ENCODE assay signal across 8 cellular contexts in the genomic region with DNA sequence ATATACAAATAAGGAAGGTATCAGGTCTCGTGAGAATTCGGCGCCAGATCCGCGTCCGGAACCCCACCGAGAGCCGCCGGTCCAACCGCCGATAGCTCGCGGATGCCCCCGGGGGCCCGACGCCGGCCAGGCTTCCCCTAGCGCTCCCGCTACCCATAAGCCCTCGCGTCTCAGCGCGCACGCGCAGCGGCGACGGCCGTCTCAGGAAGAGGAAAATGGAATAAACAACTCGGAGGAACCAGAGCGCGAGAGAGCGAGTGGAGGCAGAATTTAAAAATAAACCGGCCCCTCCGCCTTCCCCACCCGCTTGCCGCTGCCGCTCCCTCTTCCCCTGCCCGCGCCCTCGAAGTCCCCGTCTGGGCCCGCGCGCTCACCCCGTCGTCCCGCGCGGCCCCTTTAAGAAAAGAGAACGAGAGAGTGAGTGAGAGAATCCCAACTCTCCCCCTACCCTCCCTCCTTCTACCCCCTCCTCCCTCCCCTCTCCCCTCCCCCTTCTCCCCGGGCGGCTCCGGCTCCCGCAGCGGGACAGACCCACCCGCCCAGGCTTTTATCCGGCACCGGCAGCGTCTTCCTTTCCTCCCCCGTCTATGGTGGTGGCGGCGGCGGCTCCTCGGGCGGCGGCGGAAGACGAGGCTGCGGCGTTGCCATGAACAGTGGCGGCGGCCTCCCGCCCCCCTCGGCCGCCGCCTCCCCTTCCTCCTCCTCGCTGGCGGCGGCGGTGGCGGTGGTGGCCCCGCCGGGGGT. TPM values are rescaled to one million over a fixed set of nuclear protein-coding genes. Genes with fewer than 3 reads are reported as not detected.
A peak's percentile ranks its signal among the peaks of the same experiment; 100 is the strongest.
DNase-seq lines count a peak whose midpoint lies in the region; ATAC-seq and TF ChIP-seq lines count a peak whose summit lies in the region.

A gene with protein sequence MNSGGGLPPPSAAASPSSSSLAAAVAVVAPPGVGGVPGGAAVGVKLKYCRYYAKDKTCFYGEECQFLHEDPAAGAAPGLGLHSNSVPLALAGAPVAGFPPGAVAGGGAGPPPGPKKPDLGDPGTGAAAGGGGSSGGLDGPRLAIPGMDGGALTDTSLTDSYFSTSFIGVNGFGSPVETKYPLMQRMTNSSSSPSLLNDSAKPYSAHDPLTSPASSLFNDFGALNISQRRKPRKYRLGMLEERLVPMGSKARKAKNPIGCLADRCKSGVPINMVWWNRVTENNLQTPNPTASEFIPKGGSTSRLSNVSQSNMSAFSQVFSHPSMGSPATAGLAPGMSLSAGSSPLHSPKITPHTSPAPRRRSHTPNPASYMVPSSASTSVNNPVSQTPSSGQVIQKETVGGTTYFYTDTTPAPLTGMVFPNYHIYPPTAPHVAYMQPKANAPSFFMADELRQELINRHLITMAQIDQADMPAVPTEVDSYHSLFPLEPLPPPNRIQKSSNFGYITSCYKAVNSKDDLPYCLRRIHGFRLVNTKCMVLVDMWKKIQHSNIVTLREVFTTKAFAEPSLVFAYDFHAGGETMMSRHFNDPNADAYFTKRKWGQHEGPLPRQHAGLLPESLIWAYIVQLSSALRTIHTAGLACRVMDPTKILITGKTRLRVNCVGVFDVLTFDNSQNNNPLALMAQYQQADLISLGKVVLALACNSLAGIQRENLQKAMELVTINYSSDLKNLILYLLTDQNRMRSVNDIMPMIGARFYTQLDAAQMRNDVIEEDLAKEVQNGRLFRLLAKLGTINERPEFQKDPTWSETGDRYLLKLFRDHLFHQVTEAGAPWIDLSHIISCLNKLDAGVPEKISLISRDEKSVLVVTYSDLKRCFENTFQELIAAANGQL (plus strand): TSS at position 534 of the 744 bp plus-strand sequence. CDS start 113 bp downstream, at position 647.

- TF ChIP-seq POLR2A in stomach (IDR thresholded peaks at IDR 0.05): peak in 1 of 4 donors; percentile 17

- H3K9me3 ChIP-seq in neural cell (ENCODE audit: low read length): no peaks in the 10 kb centered on the region
- H3K9me3 ChIP-seq in stomach: no peaks in the 10 kb centered on the region

- peak within 1 kb of the TSS; percentile 93 for H3K27ac ChIP-seq in neural cell (ENCODE audit: low read length)
- peak within 1 kb of the TSS; percentile 96 to 100 (median 99) for H3K27ac ChIP-seq in stomach

- H3K4me3 ChIP-seq in neural cell (ENCODE audit: low read length) (peak within 1 kb of the TSS; percentile 90), stomach (peak within 1 kb of the TSS; percentile 92 to 99 (median 96))

- H3K9ac ChIP-seq in neural cell (ENCODE audit: low read length): peak within 1 kb of the TSS; percentile 94

- no peaks in the 10 kb centered on the region for H3F3A ChIP-seq in neural cell (ENCODE audit: insufficient read depth, low read length, poor library complexity, severe bottlenecking)

- H4K20me1 ChIP-seq in neural cell (ENCODE audit: insufficient read depth): no peaks in the 10 kb centered on the region

- peak; percentile 45 for ATAC-seq in GM21786 (IDR thresholded peaks at IDR 0.05; ENCODE audit: unreplicated experiment)

- 0 to 1% (median 0%) methylated on average over 51 to 83 of the region's 84 CpGs for WGBS in stomach, 5 donors

- no peaks in the 10 kb centered on the region for H3K27me3 ChIP-seq in neural cell (ENCODE audit: insufficient read depth, low read depth, low read length)
- no peaks in the 10 kb centered on the region for H3K27me3 ChIP-seq in stomach

- TF ChIP-seq EP300 in neural cell (conservative IDR thresholded peaks at IDR 0.05; ENCODE audit: poor library complexity, severe bottlenecking) (no peak), stomach (IDR thresholded peaks at IDR 0.05) (no peak)

- peaks cover 8 to 50% (median 32%) of the 10 kb centered on the region in 4 donors for H3K4me1 ChIP-seq in stomach

- DNase-seq in Daoy (ENCODE audit: low read depth) (peak; percentile 91), Kasumi-1 (lab: John Stamatoyannopoulos, UW) (peak; percentile 53 to 58), SHP77 treated with DMSO at 0.1 percent for 48 hours (lab: John Stamatoyannopoulos, UW) (peak; percentile 79), fibroblast of the conjunctiva (ENCODE audit: low read depth) (peak; percentile 73), stomach (peak; percentile 94)
- peak; percentile 97 for DNase-seq in activated effector memory CD4-positive, alpha-beta T cell treated with anti-CD3 and anti-CD28 coated beads, Interleukin-2, amount 50 U/mL, for 16 hours

- peak within 1 kb of the TSS; percentile 90 for H3K4me2 ChIP-seq in neural cell (ENCODE audit: low read length)

- H2AFZ ChIP-seq in neural cell (ENCODE audit: low read depth, low read length): peak within 1 kb of the TSS; percentile 81

- TF ChIP-seq RAD21 in neural cell (conservative IDR thresholded peaks at IDR 0.05): peak; percentile 18

- no peaks in the 10 kb centered on the region for H3K36me3 ChIP-seq in neural cell (ENCODE audit: insufficient read depth, low read length)
- no peaks in the 10 kb centered on the region for H3K36me3 ChIP-seq in stomach

- no peaks in the 10 kb centered on the region for H3K9me2 ChIP-seq in neural cell (ENCODE audit: insufficient read depth, low read length)

- peaks cover 47% of the 10 kb centered on the region for H3K79me2 ChIP-seq in neural cell (replicated peaks; ENCODE audit: insufficient read depth, low read length)

- TF ChIP-seq CTCF in neural cell (IDR thresholded peaks at IDR 0.05; ENCODE audit: poor library complexity, severe bottlenecking) (peak; percentile 35), stomach (IDR thresholded peaks at IDR 0.05) (no peak)

- intact Hi-C loops in stomach (cut with DNase I; ENCODE audit: low total_unique reads): no loop called here

TF ChIP-seq in neural cell, 6 proteins besides CTCF, POLR2A, EP300 and RAD21:
- peak; percentile 73 for TF ChIP-seq POLR2AphosphoS5 (IDR thresholded peaks at IDR 0.05)
- peak; percentile 71 for TF ChIP-seq TAF1 (IDR thresholded peaks at IDR 0.05; ENCODE audit: low read depth)
- peak; percentile 30 for TF ChIP-seq MXI1 (conservative IDR thresholded peaks at IDR 0.05; ENCODE audit: poor library complexity, severe bottlenecking)
- peak; percentile 68 for TF ChIP-seq REST (IDR thresholded peaks at IDR 0.05; ENCODE audit: borderline replicate concordance)
- no peak for TF ChIP-seq EZH2 (IDR thresholded peaks at IDR 0.05; ENCODE audit: borderline replicate concordance, insufficient read depth, low read length, poor library complexity, severe bottlenecking)
- no peak for TF ChIP-seq SMC3 (conservative IDR thresholded peaks at IDR 0.05; ENCODE audit: poor library complexity)

RNA-seq across cellular contexts. Expression of the gene that starts here (rescaled TPM):
- 3.6 and 8.2 TPM in 2 replicates for total RNA-seq in Daoy (2014; rRNA removed; shearing (Covaris generic))
- 35.8 and 44.0 TPM in 2 replicates for polyA plus RNA-seq in neural cell
- polyA minus RNA-seq in neural cell: 64.8 and 65.3 TPM in 2 replicates
- total RNA-seq in stomach: 10 to 100 TPM; 20.9 to 68.1 (median 36.8) TPM
- polyA plus RNA-seq in stomach: 10 to 100 TPM in 1 of 3 donors, 1 to 10 TPM in 2; 3.9 to 11.7 (median 5.8) TPM

Comparison
In these comparisons a context has a peak if more than half of its experiments do, and no peak if none do; other contexts are left out.
1. Peak in every context shown above with its lines: DNase-seq, ATAC-seq, H3K4me3 ChIP-seq and H3K27ac ChIP-seq.